ENCODE assay signal across 30 cellular contexts in genomic region chrX:66098162-66098561, GRCh38. TPM values are rescaled to one million over a fixed set of nuclear protein-coding genes. Genes with fewer than 3 reads are reported as not detected.
A peak's percentile ranks its signal among the peaks of the same experiment; 100 is the strongest.
DNase-seq lines count a peak whose midpoint lies in the region; ATAC-seq, FAIRE-seq and TF ChIP-seq lines count a peak whose summit lies in the region.
"Had no signal": no experiment of that assay in that cellular context is flagged by ENCODE, and none has a peak within 500 bp of the region (broad histone marks: within the 10 kb centered on the region; RNA-seq: fewer than 3 reads in every experiment).

No MANE protein-coding gene starts in this region.

- H3K36me3 Mint-ChIP-seq in activated T-helper 17 cell treated with anti-CD3 and anti-CD28 coated beads, Interleukin-2, amount 50 U/mL, for 72 hours (ENCODE audit: low read depth) = no peaks in the 10 kb centered on the region
- H3K36me3 Mint-ChIP-seq in H9 (ENCODE audit: insufficient read depth in 1 of 3, low read depth in 3 of 3) = peaks cover 8 to 12% (median 12%) of the 10 kb centered on the region in 3 experiments
- H3K36me3 Mint-ChIP-seq: CD14-positive monocyte; CD4-positive, alpha-beta memory T cell; CD4-positive, CD25-positive, alpha-beta regulatory T cell had no signal

- H4K91ac ChIP-seq in H9 (ENCODE audit: insufficient read length, low read depth, low read length) = no peak overlapping the region

- H3K27me3 ChIP-seq in SK-N-SH (ENCODE audit: insufficient read depth) (no peaks in the 10 kb centered on the region), pancreas (peaks cover 0 to 11% (median 0%) of the 10 kb centered on the region in 4 donors), H9 (ENCODE audit: insufficient read depth, low read length) (no peaks in the 10 kb centered on the region)
- H3K27me3 ChIP-seq: BE2C had no signal

- no peak overlapping the region for H4K5ac ChIP-seq in H9 (ENCODE audit: insufficient read length, low read depth, low read length)

- no peak for ATAC-seq in SK-N-SH treated with all-trans-retinoic acid at 6 μM for 48 hours
- peak; percentile 35 for ATAC-seq in activated T-helper 17 cell treated with anti-CD3 and anti-CD28 coated beads, Interleukin-2, amount 50 U/mL, for 72 hours (replicated peaks)
- no peak for ATAC-seq in pancreas
- ATAC-seq: A549, GM12878 had no signal

- no peaks in the 10 kb centered on the region for H3K27me3 Mint-ChIP-seq in activated T-helper 17 cell treated with anti-CD3 and anti-CD28 coated beads, Interleukin-2, amount 50 U/mL, for 72 hours
- H3K27me3 Mint-ChIP-seq in H9 (ENCODE audit: low read depth) = peaks cover 2% of the 10 kb centered on the region; the same call in 1 of the 2 replicates
- H3K27me3 Mint-ChIP-seq: CD4-positive, CD25-positive, alpha-beta regulatory T cell had no signal

- no peak overlapping the region for H2BK12ac ChIP-seq in H9 (ENCODE audit: insufficient read length, low read depth, low read length)

- H3K4me1 Mint-ChIP-seq in activated T-helper 17 cell treated with anti-CD3 and anti-CD28 coated beads, Interleukin-2, amount 50 U/mL, for 72 hours = no peaks in the 10 kb centered on the region
- no peaks in the 10 kb centered on the region for H3K4me1 Mint-ChIP-seq in H9
- H3K4me1 Mint-ChIP-seq: CD14-positive monocyte; CD4-positive, CD25-positive, alpha-beta regulatory T cell; CD8-positive, alpha-beta memory T cell had no signal

- H3K4me3 ChIP-seq in SK-N-SH (ENCODE audit: low read depth in 2 of 2, low read length in 1 of 2) (no peak overlapping the region), pancreas (no peak overlapping the region)
- H3K4me3 ChIP-seq: A549, BLaER1, GM12878 had no signal

- H3K4me3 Mint-ChIP-seq in activated T-helper 17 cell treated with anti-CD3 and anti-CD28 coated beads, Interleukin-2, amount 50 U/mL, for 72 hours = no peak overlapping the region
- H3K4me3 Mint-ChIP-seq in H9 = no peak overlapping the region
- H3K4me3 Mint-ChIP-seq: CD14-positive monocyte; CD4-positive, alpha-beta memory T cell; CD4-positive, CD25-positive, alpha-beta regulatory T cell; CD8-positive, alpha-beta memory T cell had no signal

- H3K18ac ChIP-seq in H9 (ENCODE audit: insufficient read length, low read depth, low read length) = no peak overlapping the region

- no peak overlapping the region for H3T11ph ChIP-seq in H9 (ENCODE audit: low read length)

- no peak overlapping the region for H3K27ac Mint-ChIP-seq in activated T-helper 17 cell treated with anti-CD3 and anti-CD28 coated beads, Interleukin-2, amount 50 U/mL, for 72 hours
- no peak overlapping the region for H3K27ac Mint-ChIP-seq in H9
- H3K27ac Mint-ChIP-seq: CD14-positive monocyte; CD4-positive, alpha-beta memory T cell; CD4-positive, CD25-positive, alpha-beta regulatory T cell; CD8-positive, alpha-beta memory T cell had no signal

- no peaks in the 10 kb centered on the region for H3K9me3 Mint-ChIP-seq in activated T-helper 17 cell treated with anti-CD3 and anti-CD28 coated beads, Interleukin-2, amount 50 U/mL, for 72 hours
- H3K9me3 Mint-ChIP-seq in H9 = peaks cover 74 to 76% of the 10 kb centered on the region in 2 experiments

- H2BK15ac ChIP-seq in H9 (ENCODE audit: low read depth, low read length) = no peak overlapping the region

- H3K4ac ChIP-seq in H9 (ENCODE audit: low read depth, low read length) = no peak overlapping the region

- H3K79me2 ChIP-seq in SK-N-SH (ENCODE audit: insufficient read depth) (no peaks in the 10 kb centered on the region), H9 (ENCODE audit: insufficient read depth, low read length) (no peaks in the 10 kb centered on the region)

- no peak overlapping the region for H3K27ac ChIP-seq in SK-N-SH (ENCODE audit: low read depth in 2 of 2, low read length in 1 of 2)
- H3K27ac ChIP-seq in pancreas = no peak overlapping the region
- no peak overlapping the region for H3K27ac ChIP-seq in H9 (ENCODE audit: insufficient read length, low read depth, low read length)
- H3K27ac ChIP-seq: 22Rv1, A549, BLaER1 had no signal

- H3K23me2 ChIP-seq in H9 (ENCODE audit: insufficient read length, low read depth, low read length, poor library complexity, severe bottlenecking) = no peaks in the 10 kb centered on the region

- no peak overlapping the region for H2BK20ac ChIP-seq in H9 (ENCODE audit: low read depth, low read length, poor library complexity, severe bottlenecking)

- H3K4me1 ChIP-seq in SK-N-SH (ENCODE audit: control insufficient read depth in 1 of 2, insufficient read depth in 2 of 2, low read depth in 1 of 2, low read length in 1 of 2) = no peaks in the 10 kb centered on the region
- H3K4me1 ChIP-seq in pancreas = no peaks in the 10 kb centered on the region
- no peaks in the 10 kb centered on the region for H3K4me1 ChIP-seq in H9 (ENCODE audit: insufficient read depth, low read length)
- H3K4me1 ChIP-seq: A549, BE2C, BLaER1 had no signal

- H3K36me3 ChIP-seq in SK-N-SH (replicated peaks in 1 of 2; ENCODE audit: control insufficient read depth in 1 of 2, insufficient read depth in 2 of 2, low read length in 1 of 2) (no peaks in the 10 kb centered on the region), pancreas (no peaks in the 10 kb centered on the region)
- H3K36me3 ChIP-seq: BE2C, BLaER1 had no signal

- no peak overlapping the region for H3K4me2 ChIP-seq in SK-N-SH
- H3K4me2 ChIP-seq in H9 (ENCODE audit: insufficient read depth, insufficient read length, low read length) = no peak overlapping the region
- H3K4me2 ChIP-seq: A549, BLaER1 had no signal

- no peak overlapping the region for H3K56ac ChIP-seq in H9 (ENCODE audit: insufficient read length, low read depth, low read length)

- H3K79me1 ChIP-seq in H9 (ENCODE audit: insufficient read depth, low read depth, low read length, poor library complexity, severe bottlenecking) = no peaks in the 10 kb centered on the region

- no peaks in the 10 kb centered on the region for H3K9me3 ChIP-seq in SK-N-SH
- no peaks in the 10 kb centered on the region for H3K9me3 ChIP-seq in pancreas
- peaks cover 28% of the 10 kb centered on the region for H3K9me3 ChIP-seq in H9 (ENCODE audit: control insufficient read depth, low read depth, low read length)
- H3K9me3 ChIP-seq: A549, BE2C had no signal

- H2BK5ac ChIP-seq in H9 (ENCODE audit: insufficient read length, low read length) = no peak overlapping the region

- H2AFZ ChIP-seq in SK-N-SH (ENCODE audit: low read depth) (peak overlapping the region; percentile 8; the same call in 1 of the 2 replicates), H9 (ENCODE audit: low read length) (no peak overlapping the region)

- H4K8ac ChIP-seq in H9 (replicated peaks; ENCODE audit: insufficient read length, low read depth, low read length) = no peak overlapping the region

- TF ChIP-seq RAD21 in SK-N-SH (IDR thresholded peaks at IDR 0.05; ENCODE audit: low read length) = no peak

- peaks cover 6% of the 10 kb centered on the region for H3F3A ChIP-seq in SK-N-SH (replicated peaks; ENCODE audit: insufficient read depth)

- H3K14ac ChIP-seq in H9 (ENCODE audit: insufficient read depth, low read length) = no peak overlapping the region

- H3K9ac ChIP-seq in SK-N-SH = no peak overlapping the region
- H3K9ac ChIP-seq in H9 (ENCODE audit: extremely low read depth, insufficient read length, low read length) = no peak overlapping the region
- H3K9ac ChIP-seq: BLaER1 had no signal

- POLR2A ChIA-PET in SK-N-SH (lab: Yijun Ruan, JAX) = no interaction called here

- no peak overlapping the region for H3K23ac ChIP-seq in H9 (ENCODE audit: insufficient read length, low read depth, low read length)

- peak; percentile 32 for FAIRE-seq in pancreas (lab: Jason Lieb, UNC)
- FAIRE-seq: GM12878, GM12892 had no signal

- H4K20me1 ChIP-seq in SK-N-SH (ENCODE audit: insufficient read depth) (no peaks in the 10 kb centered on the region), H9 (ENCODE audit: control insufficient read depth, insufficient read depth, insufficient read length) (no peaks in the 10 kb centered on the region)
- H4K20me1 ChIP-seq: BLaER1 had no signal

- H3K9me2 ChIP-seq in SK-N-SH = no peaks in the 10 kb centered on the region

- DNase-seq in SK-N-SH = no peak
- DNase-seq in pancreas = no peak
- no peak for DNase-seq in Ammon's horn (ENCODE audit: low spot score)
- no peak for DNase-seq in H9
- DNase-seq in stimulated activated CD4-positive, alpha-beta T cell treated with anti-CD3 and anti-CD28 coated beads, Interleukin-1b, Interleukin-23, amount 100 ng/mL, for 48 hours = no peak
- DNase-seq: AML-193; BE2C; C1 segment of cervical spinal cord; CD4-positive, alpha-beta memory T cell; CD4-positive, CD25-positive, alpha-beta regulatory T cell; CD8-positive, alpha-beta memory T cell; COR-L47; DMS 273 treated with DMSO at 0.1 percent for 48 hours; DMS153; DMS53; DMS79; DND-41; EL; GDM1 had no signal

- intact Hi-C loops in pancreas (cut with DNase I) = no loop called here

- H2BK120ac ChIP-seq in H9 (ENCODE audit: low read depth, low read length, poor library complexity, severe bottlenecking) = no peak overlapping the region

- CTCF ChIA-PET in SK-N-SH (lab: Yijun Ruan, JAX) = no interaction called here

- 5% methylated on average over 2 of the region's 2 CpGs for WGBS in SK-N-SH (ENCODE audit: low lambda C conversion rate)
- 61 to 62% methylated on average over 2 of the region's 2 CpGs for WGBS in pancreas, 2 donors
- whole genome bisulfite sequencing in H9 (ENCODE audit: extremely low coverage, insufficient read length, low lambda C conversion rate) = no CpG with 5 or more reads among the region's 2 CpGs

- TF ChIP-seq CTCF in SK-N-SH (IDR thresholded peaks at IDR 0.05) (no peak), pancreas (IDR thresholded peaks at IDR 0.05) (no peak), H9 (conservative IDR thresholded peaks at IDR 0.05) (no peak)

- TF ChIP-seq EP300 in SK-N-SH (IDR thresholded peaks at IDR 0.05; ENCODE audit: borderline replicate concordance in 1 of 2, low read depth in 1 of 2, low read length in 1 of 2) = no peak

- no peak overlapping the region for H2AK5ac ChIP-seq in H9 (ENCODE audit: insufficient read length, low read length)

TF ChIP-seq in SK-N-SH, 30 proteins besides CTCF, POLR2A, EP300 and RAD21 (continues in another document):
- TF ChIP-seq POLR2AphosphoS5 (IDR thresholded peaks at IDR 0.05; ENCODE audit: low read depth, low read length) (no peak), YY1 (IDR thresholded peaks at IDR 0.05; ENCODE audit: low read depth) (no peak), SMC3 (IDR thresholded peaks at IDR 0.05; ENCODE audit: low read depth, low read length) (no peak)

TF ChIP-seq in SK-N-SH treated with all-trans-retinoic acid at 6 μM for 48 hours, 23 proteins besides CTCF, POLR2A, EP300 and RAD21 (continues in another document):
- no peak for TF ChIP-seq ISL1 (CRISPR knock-in tag; IDR thresholded peaks at IDR 0.05)

RNA-seq across cellular contexts. Expression of gene VSIG4, which starts 58.3 kb away (rescaled TPM):
- polyA plus RNA-seq in SK-N-SH (2012; rRNA removed) = not detected in 2 replicates
- not detected in 2 replicates for polyA plus RNA-seq in SK-N-SH (2012; cell fraction: cytosol; rRNA removed)
- polyA plus RNA-seq in SK-N-SH (2012; cell fraction: nucleus; rRNA removed) = not detected in 2 replicates
- under 1 TPM in 1 of 2 donors, not detected in 1; 0.24 TPM for total RNA-seq in activated T-helper 17 cell treated with anti-CD3 and anti-CD28 coated beads, Interleukin-2, amount 50 U/mL, for 72 hours
- total RNA-seq in pancreas = 10 to 100 TPM in 3 of 6 donors, 1 to 10 TPM in 3; 1.4 to 42.6 (median 8.5) TPM
- polyA plus RNA-seq in pancreas = 1 to 10 TPM; 4.2 to 5.1 TPM
- not detected in 2 replicates for total RNA-seq in H9 (2021)
- total RNA-seq: A172; CD4-positive, CD25-positive, alpha-beta regulatory T cell; Daoy; G401 had no signal
- polyA plus RNA-seq: A549; CD4-positive, alpha-beta memory T cell; CD4-positive, CD25-positive, alpha-beta regulatory T cell had no signal
